1 cellular context compared by ENCODE assay signal in genomic region chr14:70622111-70622712, GRCh38.
TF ChIP-seq lines count a peak whose summit lies in the region.

No MANE protein-coding gene starts in this region.

TF ChIP-seq in SK-N-SH treated with all-trans-retinoic acid at 6 μM for 48 hours, 23 proteins besides CTCF, POLR2A, EP300 and RAD21:
- TF ChIP-seq, protein P1, sequence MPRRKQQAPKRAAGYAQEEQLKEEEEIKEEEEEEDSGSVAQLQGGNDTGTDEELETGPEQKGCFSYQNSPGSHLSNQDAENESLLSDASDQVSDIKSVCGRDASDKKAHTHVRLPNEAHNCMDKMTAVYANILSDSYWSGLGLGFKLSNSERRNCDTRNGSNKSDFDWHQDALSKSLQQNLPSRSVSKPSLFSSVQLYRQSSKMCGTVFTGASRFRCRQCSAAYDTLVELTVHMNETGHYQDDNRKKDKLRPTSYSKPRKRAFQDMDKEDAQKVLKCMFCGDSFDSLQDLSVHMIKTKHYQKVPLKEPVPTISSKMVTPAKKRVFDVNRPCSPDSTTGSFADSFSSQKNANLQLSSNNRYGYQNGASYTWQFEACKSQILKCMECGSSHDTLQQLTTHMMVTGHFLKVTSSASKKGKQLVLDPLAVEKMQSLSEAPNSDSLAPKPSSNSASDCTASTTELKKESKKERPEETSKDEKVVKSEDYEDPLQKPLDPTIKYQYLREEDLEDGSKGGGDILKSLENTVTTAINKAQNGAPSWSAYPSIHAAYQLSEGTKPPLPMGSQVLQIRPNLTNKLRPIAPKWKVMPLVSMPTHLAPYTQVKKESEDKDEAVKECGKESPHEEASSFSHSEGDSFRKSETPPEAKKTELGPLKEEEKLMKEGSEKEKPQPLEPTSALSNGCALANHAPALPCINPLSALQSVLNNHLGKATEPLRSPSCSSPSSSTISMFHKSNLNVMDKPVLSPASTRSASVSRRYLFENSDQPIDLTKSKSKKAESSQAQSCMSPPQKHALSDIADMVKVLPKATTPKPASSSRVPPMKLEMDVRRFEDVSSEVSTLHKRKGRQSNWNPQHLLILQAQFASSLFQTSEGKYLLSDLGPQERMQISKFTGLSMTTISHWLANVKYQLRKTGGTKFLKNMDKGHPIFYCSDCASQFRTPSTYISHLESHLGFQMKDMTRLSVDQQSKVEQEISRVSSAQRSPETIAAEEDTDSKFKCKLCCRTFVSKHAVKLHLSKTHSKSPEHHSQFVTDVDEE (CRISPR knock-in tag; IDR thresholded peaks at IDR 0.05) = no peak
- TF ChIP-seq ESRRG (CRISPR knock-in tag; IDR thresholded peaks at IDR 0.05) = no peak
- no peak for TF ChIP-seq CREB5 (CRISPR knock-in tag; IDR thresholded peaks at IDR 0.05; ENCODE audit: low read depth)
- TF ChIP-seq RARB (CRISPR knock-in tag; IDR thresholded peaks at IDR 0.05) = no peak
- no peak for TF ChIP-seq ZFP30 (CRISPR knock-in tag; IDR thresholded peaks at IDR 0.05)
- no peak for TF ChIP-seq PPARA (CRISPR knock-in tag; IDR thresholded peaks at IDR 0.05; ENCODE audit: borderline replicate concordance)
- TF ChIP-seq, protein P2, sequence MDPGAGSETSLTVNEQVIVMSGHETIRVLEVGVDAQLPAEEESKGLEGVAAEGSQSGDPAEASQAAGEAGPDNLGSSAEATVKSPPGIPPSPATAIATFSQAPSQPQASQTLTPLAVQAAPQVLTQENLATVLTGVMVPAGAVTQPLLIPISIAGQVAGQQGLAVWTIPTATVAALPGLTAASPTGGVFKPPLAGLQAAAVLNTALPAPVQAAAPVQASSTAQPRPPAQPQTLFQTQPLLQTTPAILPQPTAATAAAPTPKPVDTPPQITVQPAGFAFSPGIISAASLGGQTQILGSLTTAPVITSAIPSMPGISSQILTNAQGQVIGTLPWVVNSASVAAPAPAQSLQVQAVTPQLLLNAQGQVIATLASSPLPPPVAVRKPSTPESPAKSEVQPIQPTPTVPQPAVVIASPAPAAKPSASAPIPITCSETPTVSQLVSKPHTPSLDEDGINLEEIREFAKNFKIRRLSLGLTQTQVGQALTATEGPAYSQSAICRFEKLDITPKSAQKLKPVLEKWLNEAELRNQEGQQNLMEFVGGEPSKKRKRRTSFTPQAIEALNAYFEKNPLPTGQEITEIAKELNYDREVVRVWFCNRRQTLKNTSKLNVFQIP (CRISPR knock-in tag; IDR thresholded peaks at IDR 0.05; ENCODE audit: borderline replicate concordance, low read depth) = no peak
- no peak for TF ChIP-seq TOX (CRISPR knock-in tag; IDR thresholded peaks at IDR 0.05; ENCODE audit: borderline replicate concordance)
